In genomic region chr1:182181167-182181572, GRCh38 we compare ENCODE assay signal across 17 cellular contexts.
DNase-seq lines count a peak whose midpoint lies in the region; ATAC-seq and TF ChIP-seq lines count a peak whose summit lies in the region.
"Had no signal": no experiment of that assay in that cellular context is flagged by ENCODE, and none has a peak within 500 bp of the region (broad histone marks: within the 10 kb centered on the region; RNA-seq: fewer than 3 reads in every experiment).

No MANE protein-coding gene starts in this region.

- no peaks in the 10 kb centered on the region for H3K4me1 Mint-ChIP-seq in stimulated activated naive CD8-positive, alpha-beta T cell treated with anti-CD3 and anti-CD28 coated beads, Interleukin-15, amount 100 ng/mL, for 72 hours

- TF ChIP-seq POLR2A in breast epithelium (IDR thresholded peaks at IDR 0.05): no peak

- DNase-seq in stimulated activated naive CD8-positive, alpha-beta T cell treated with anti-CD3 and anti-CD28 coated beads, Interleukin-15, amount 100 ng/mL, for 72 hours: no peak
- no peak for DNase-seq in stimulated activated naive CD8-positive, alpha-beta T cell treated with anti-CD3 and anti-CD28 coated beads, Interleukin-15, Interleukin-2, amounts not matched to agents 100 U/mL and 50 U/mL, for 24 hours
- DNase-seq in breast epithelium (ENCODE audit: low spot score in 2 of 2) (peak in 1 of 2 donors; percentile 64), lower lobe of right lung (no peak), NOMO-1 treated with dmso at 0.1 percent for 144 hours (lab: John Stamatoyannopoulos, UW; ENCODE audit: unreplicated experiment) (no peak), NCI-H2029 (lab: John Stamatoyannopoulos, UW) (no peak), DMS 273 (lab: John Stamatoyannopoulos, UW; ENCODE audit: unreplicated experiment) (no peak), HuH-7.5 (ENCODE audit: low spot score) (no peak)
- DNase-seq: activated CD8-positive, alpha-beta memory T cell treated with anti-CD3 and anti-CD28 coated beads for 24 hours; amygdala; CD4-positive, alpha-beta T cell; GDM1; NCI-H2171; stimulated activated CD4-positive, alpha-beta T cell treated with anti-CD3 and anti-CD28 coated beads, Interleukin-12 subunit alpha, Interleukin-12 subunit beta, amount 100 ng/mL, for 4 hours; WERI-Rb-1 had no signal

- no peaks in the 10 kb centered on the region for H3K9me3 ChIP-seq in breast epithelium
- no peaks in the 10 kb centered on the region for H3K9me3 ChIP-seq in lower lobe of right lung
- H3K9me3 ChIP-seq: esophagus muscularis mucosa had no signal

- H3K4me3 Mint-ChIP-seq in stimulated activated naive CD8-positive, alpha-beta T cell treated with anti-CD3 and anti-CD28 coated beads, Interleukin-15, amount 100 ng/mL, for 72 hours: no peak overlapping the region
- H3K4me3 Mint-ChIP-seq: CD4-positive, alpha-beta T cell had no signal

- ATAC-seq in stimulated activated naive CD8-positive, alpha-beta T cell treated with anti-CD3 and anti-CD28 coated beads, Interleukin-15, amount 100 ng/mL, for 72 hours: peak; percentile 45
- no peak for ATAC-seq in stimulated activated naive CD8-positive, alpha-beta T cell treated with anti-CD3 and anti-CD28 coated beads, Interleukin-15, Interleukin-2, amounts not matched to agents 100 U/mL and 50 U/mL, for 24 hours
- peak; percentile 87 to 92 for ATAC-seq in lower lobe of right lung

- H3K27ac Mint-ChIP-seq in stimulated activated naive CD8-positive, alpha-beta T cell treated with anti-CD3 and anti-CD28 coated beads, Interleukin-15, amount 100 ng/mL, for 72 hours: no peak overlapping the region
- H3K27ac Mint-ChIP-seq: CD4-positive, alpha-beta T cell had no signal

- no peak for TF ChIP-seq CTCF in breast epithelium (IDR thresholded peaks at IDR 0.05)
- no peak for TF ChIP-seq CTCF in lower lobe of right lung (IDR thresholded peaks at IDR 0.05)

- no peak overlapping the region for H3K4me3 ChIP-seq in breast epithelium
- no peak overlapping the region for H3K4me3 ChIP-seq in lower lobe of right lung
- H3K4me3 ChIP-seq: coronary artery, esophagus muscularis mucosa had no signal

- intact Hi-C loops in breast epithelium (cut with DNase I; ENCODE audit: low total_unique reads): no loop called here
- intact Hi-C loops in lower lobe of right lung (cut with DNase I): no loop called here

- no peaks in the 10 kb centered on the region for H3K9me3 Mint-ChIP-seq in stimulated activated naive CD8-positive, alpha-beta T cell treated with anti-CD3 and anti-CD28 coated beads, Interleukin-15, amount 100 ng/mL, for 72 hours
- H3K9me3 Mint-ChIP-seq: CD4-positive, alpha-beta T cell had no signal

- H3K36me3 ChIP-seq in breast epithelium (no peaks in the 10 kb centered on the region), lower lobe of right lung (no peaks in the 10 kb centered on the region)
- H3K36me3 ChIP-seq: esophagus muscularis mucosa, WERI-Rb-1 had no signal

- peak overlapping the region; percentile 80 to 85 for H3K27ac ChIP-seq in breast epithelium
- no peak overlapping the region for H3K27ac ChIP-seq in lower lobe of right lung
- H3K27ac ChIP-seq: coronary artery, esophagus muscularis mucosa, WERI-Rb-1 had no signal

- no peaks in the 10 kb centered on the region for H3K27me3 Mint-ChIP-seq in stimulated activated naive CD8-positive, alpha-beta T cell treated with anti-CD3 and anti-CD28 coated beads, Interleukin-15, amount 100 ng/mL, for 72 hours

- H3K4me1 ChIP-seq in breast epithelium (peaks cover 0 to 3% of the 10 kb centered on the region in 2 donors), lower lobe of right lung (no peaks in the 10 kb centered on the region)

- H3K27me3 ChIP-seq in breast epithelium: no peaks in the 10 kb centered on the region
- no peaks in the 10 kb centered on the region for H3K27me3 ChIP-seq in lower lobe of right lung (ENCODE audit: low read depth)
- H3K27me3 ChIP-seq: esophagus muscularis mucosa had no signal
